Comparison of ENCODE assay signal across 2 cellular contexts in genomic region chr1:65156910-65157545, GRCh38.
TF ChIP-seq lines count a peak whose summit lies in the region.

No MANE protein-coding gene starts in this region.

TF ChIP-seq in H1, 55 proteins besides CTCF, POLR2A, EP300 and RAD21:
- no peak for TF ChIP-seq HDAC2 (IDR thresholded peaks at IDR 0.05; ENCODE audit: borderline replicate concordance in 1 of 2, low read depth in 2 of 2, low read length in 2 of 2)
- no peak for TF ChIP-seq CHD1 (IDR thresholded peaks at IDR 0.05; ENCODE audit: low read depth, low read length)
- TF ChIP-seq ATF3 (IDR thresholded peaks at IDR 0.05; ENCODE audit: insufficient read depth, low read depth, low read length): no peak
- TF ChIP-seq ZNF274 (IDR thresholded peaks at IDR 0.05; ENCODE audit: borderline replicate concordance, extremely low read depth, low read length): no peak
- TF ChIP-seq BRCA1 (IDR thresholded peaks at IDR 0.05; ENCODE audit: low read depth, low read length): no peak
- TF ChIP-seq SUZ12 (IDR thresholded peaks at IDR 0.05; ENCODE audit: low read length): no peak
- no peak for TF ChIP-seq BCL11A (IDR thresholded peaks at IDR 0.05; ENCODE audit: low read depth in 2 of 2, low read length in 2 of 2)
- no peak for TF ChIP-seq POU5F1 (IDR thresholded peaks at IDR 0.05; ENCODE audit: low read depth, low read length)
- TF ChIP-seq NRF1 (IDR thresholded peaks at IDR 0.05; ENCODE audit: low read depth, low read length): no peak
- no peak for TF ChIP-seq ASH2L (IDR thresholded peaks at IDR 0.05; ENCODE audit: low read length)
- no peak for TF ChIP-seq SP1 (IDR thresholded peaks at IDR 0.05; ENCODE audit: low read depth, low read length)
- no peak for TF ChIP-seq POLR2AphosphoS5 (IDR thresholded peaks at IDR 0.05; ENCODE audit: low read depth, low read length)
- no peak for TF ChIP-seq SIX5 (IDR thresholded peaks at IDR 0.05; ENCODE audit: low read depth, low read length)
- no peak for TF ChIP-seq MAFK (IDR thresholded peaks at IDR 0.05; ENCODE audit: low read depth, low read length)
- no peak for TF ChIP-seq BACH1 (IDR thresholded peaks at IDR 0.05; ENCODE audit: low read length)
- no peak for TF ChIP-seq EZH2 (IDR thresholded peaks at IDR 0.05; ENCODE audit: low read depth, low read length, severe bottlenecking)
- no peak for TF ChIP-seq USF2 (IDR thresholded peaks at IDR 0.05; ENCODE audit: low read length)
- TF ChIP-seq KDM1A (IDR thresholded peaks at IDR 0.05; ENCODE audit: borderline replicate concordance, low read length): no peak

TF ChIP-seq in HepG2, 621 proteins besides CTCF, POLR2A, EP300 and RAD21:
- TF ChIP-seq ZNF547 (CRISPR knock-in tag; IDR thresholded peaks at IDR 0.05): no peak
- no peak for TF ChIP-seq ZNF251 (CRISPR knock-in tag; IDR thresholded peaks at IDR 0.05)
- no peak for TF ChIP-seq ZNF362 (CRISPR knock-in tag; IDR thresholded peaks at IDR 0.05; ENCODE audit: borderline replicate concordance)
- TF ChIP-seq ZMAT5 (CRISPR knock-in tag; IDR thresholded peaks at IDR 0.05; ENCODE audit: borderline replicate concordance, low read depth): no peak
- TF ChIP-seq MAZ (IDR thresholded peaks at IDR 0.05; ENCODE audit: borderline replicate concordance, low read depth, low read length): no peak
- no peak for TF ChIP-seq MAZ (CRISPR knock-in tag; IDR thresholded peaks at IDR 0.05; ENCODE audit: low read depth)
- no peak for TF ChIP-seq ZNF556 (CRISPR knock-in tag; IDR thresholded peaks at IDR 0.05; ENCODE audit: borderline replicate concordance)
- no peak for TF ChIP-seq UBTF (CRISPR knock-in tag; IDR thresholded peaks at IDR 0.05)
- TF ChIP-seq TGIF2 (CRISPR knock-in tag; IDR thresholded peaks at IDR 0.05): no peak
- no peak for TF ChIP-seq ZNF747 (CRISPR knock-in tag; IDR thresholded peaks at IDR 0.05; ENCODE audit: borderline replicate concordance)
- TF ChIP-seq MATR3 (CRISPR knock-in tag; IDR thresholded peaks at IDR 0.05): no peak
- TF ChIP-seq NFKBIZ (CRISPR knock-in tag; IDR thresholded peaks at IDR 0.05): no peak
TF ChIP-seq in HepG2: peak in this region for 0.
